9 cellular contexts compared by ENCODE assay signal in the genomic region with DNA sequence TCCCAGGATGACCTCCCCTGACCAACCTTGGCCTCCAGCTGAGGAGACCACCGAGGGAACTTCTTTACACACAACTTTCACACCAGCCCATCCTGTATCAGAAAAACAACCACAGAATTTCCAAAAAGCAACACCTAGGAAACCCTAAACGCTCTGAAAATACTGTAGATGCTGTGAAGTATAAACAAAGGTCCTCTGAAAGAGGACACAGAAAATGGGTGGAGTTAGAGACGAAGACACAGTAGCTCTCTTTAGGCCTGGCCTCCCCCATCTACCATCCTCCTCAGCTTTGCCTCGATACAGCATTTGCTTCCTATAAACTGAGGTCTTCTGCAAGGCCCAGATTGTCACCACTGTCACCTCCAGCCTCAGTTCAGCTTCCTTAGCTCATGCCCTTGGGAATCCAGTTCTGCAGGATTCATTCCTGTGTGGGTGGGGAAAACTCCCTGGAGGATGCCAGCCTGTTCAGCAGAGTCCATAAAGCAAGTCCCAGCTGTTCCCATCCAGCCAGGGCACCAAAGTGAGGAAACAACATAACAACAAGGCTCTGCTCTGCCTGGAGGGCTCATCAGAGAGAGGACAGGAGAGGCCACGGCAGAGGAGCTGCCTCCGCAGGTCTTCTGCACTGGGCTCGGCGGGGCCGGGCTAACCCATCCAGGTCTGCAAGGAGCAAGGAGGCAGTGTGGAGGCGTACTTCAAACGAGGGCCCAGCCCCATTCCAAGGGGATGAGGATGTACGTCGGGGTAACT. TPM values are rescaled to one million over a fixed set of nuclear protein-coding genes. Genes with fewer than 3 reads are reported as not detected.
DNase-seq lines count a peak whose midpoint lies in the region; ATAC-seq and TF ChIP-seq lines count a peak whose summit lies in the region.
"Had no signal": no experiment of that assay in that cellular context is flagged by ENCODE, and none has a peak within 500 bp of the region (broad histone marks: within the 10 kb centered on the region; RNA-seq: fewer than 3 reads in every experiment).

No MANE protein-coding gene starts in this region.

- H3K4me3 ChIP-seq in mucosa of stomach (ENCODE audit: low read length): no peak overlapping the region

- no peaks in the 10 kb centered on the region for H3K9me3 ChIP-seq in mucosa of stomach (ENCODE audit: control insufficient read depth, low read length)

- TF ChIP-seq CTCF in brain (conservative IDR thresholded peaks at IDR 0.05) (no peak), type B pancreatic cell (conservative IDR thresholded peaks at IDR 0.05) (no peak)

- no peak overlapping the region for H3K4me3 Mint-ChIP-seq in activated T-cell treated with anti-CD3 and anti-CD28 coated beads, Interleukin-2, amount 50 U/mL, for 72 hours
- H3K4me3 Mint-ChIP-seq in brain (no peak overlapping the region), type B pancreatic cell (peak overlapping the region; percentile 46)

- no peaks in the 10 kb centered on the region for H3K36me3 ChIP-seq in mucosa of stomach (ENCODE audit: control insufficient read depth, insufficient read depth, low read length)

- peak overlapping the region; percentile 30 for H3K9ac ChIP-seq in mucosa of stomach (ENCODE audit: low read length)

- DNase-seq in activated T-cell treated with anti-CD3 and anti-CD28 coated beads, Interleukin-2, amount 50 U/mL, for 72 hours: no peak
- no peak for DNase-seq in activated T-cell treated with anti-CD3 and anti-CD28 coated beads, Interleukin-2, amount 50 U/mL, for 1 hour
- DNase-seq in type B pancreatic cell (ENCODE audit: extremely low spot score, unreplicated experiment) (no peak), AG20443 (ENCODE audit: low spot score) (no peak), G401 (ENCODE audit: low spot score) (no peak), putamen (ENCODE audit: low spot score) (no peak)
- DNase-seq: mesendoderm had no signal

- in situ Hi-C loops in G401 (cut with HindIII; ENCODE audit: low sequenced_read_pairs): no loop called here

- peaks cover 51% of the 10 kb centered on the region for H3K4me1 Mint-ChIP-seq in activated T-cell treated with anti-CD3 and anti-CD28 coated beads, Interleukin-2, amount 50 U/mL, for 72 hours (ENCODE audit: low read depth)
- H3K4me1 Mint-ChIP-seq in brain: peaks cover 91% of the 10 kb centered on the region
- peaks cover 71% of the 10 kb centered on the region for H3K4me1 Mint-ChIP-seq in type B pancreatic cell (ENCODE audit: unreplicated experiment)

- no peaks in the 10 kb centered on the region for H3K27me3 Mint-ChIP-seq in activated T-cell treated with anti-CD3 and anti-CD28 coated beads, Interleukin-2, amount 50 U/mL, for 72 hours (ENCODE audit: low read depth)
- H3K27me3 Mint-ChIP-seq in brain: no peaks in the 10 kb centered on the region
- no peaks in the 10 kb centered on the region for H3K27me3 Mint-ChIP-seq in type B pancreatic cell

- no peaks in the 10 kb centered on the region for H3K27me3 ChIP-seq in mucosa of stomach (ENCODE audit: control insufficient read depth, insufficient read depth, low read length)

- H3K36me3 Mint-ChIP-seq in activated T-cell treated with anti-CD3 and anti-CD28 coated beads, Interleukin-2, amount 50 U/mL, for 72 hours (ENCODE audit: insufficient read depth in 2 of 2): peaks cover under 1 to 1% of the 10 kb centered on the region in 2 donors
- H3K36me3 Mint-ChIP-seq in brain (peaks cover 39% of the 10 kb centered on the region), type B pancreatic cell (peaks cover 13% of the 10 kb centered on the region)

- H3K9me3 Mint-ChIP-seq in activated T-cell treated with anti-CD3 and anti-CD28 coated beads, Interleukin-2, amount 50 U/mL, for 72 hours: no peaks in the 10 kb centered on the region
- H3K9me3 Mint-ChIP-seq in brain: no peaks in the 10 kb centered on the region
- H3K9me3 Mint-ChIP-seq in type B pancreatic cell: no peaks in the 10 kb centered on the region

- peak overlapping the region; percentile 14 for H3K27ac Mint-ChIP-seq in activated T-cell treated with anti-CD3 and anti-CD28 coated beads, Interleukin-2, amount 50 U/mL, for 72 hours
- peak overlapping the region; percentile 20 to 82 (median 58) for H3K27ac Mint-ChIP-seq in brain
- peak overlapping the region; percentile 65 for H3K27ac Mint-ChIP-seq in type B pancreatic cell

- no peak for ATAC-seq in activated T-cell treated with anti-CD3 and anti-CD28 coated beads, Interleukin-2, amount 50 U/mL, for 72 hours (replicated peaks in 1 of 2)

- peaks cover 63% of the 10 kb centered on the region for H3K4me1 ChIP-seq in mucosa of stomach (ENCODE audit: control insufficient read depth, insufficient read depth, low read length)

RNA-seq across cellular contexts. Expression of a gene that starts 15.0 kb away (rescaled TPM):
- 10 to 100 TPM; 43.1 to 54.5 TPM for total RNA-seq in activated T-cell treated with anti-CD3 and anti-CD28 coated beads, Interleukin-2, amount 50 U/mL, for 72 hours
- polyA plus RNA-seq in brain (ENCODE audit: insufficient read depth, low read depth, low replicate concordance): 15.6 TPM
- 55.1 and 77.5 TPM in 2 replicates for total RNA-seq in type B pancreatic cell (ENCODE audit: low replicate concordance)
- 22.1 and 23.6 TPM in 2 replicates for total RNA-seq in G401 (2014; rRNA removed; shearing (Covaris generic))

RNA-seq across cellular contexts. Expression of a gene that starts 36.6 kb away (rescaled TPM):
- 100 to 1,000 TPM; 147 to 153 TPM for total RNA-seq in activated T-cell treated with anti-CD3 and anti-CD28 coated beads, Interleukin-2, amount 50 U/mL, for 72 hours
- 2.1 TPM for polyA plus RNA-seq in brain (ENCODE audit: insufficient read depth, low read depth, low replicate concordance)
- total RNA-seq in type B pancreatic cell (ENCODE audit: low replicate concordance): 70.0 and 101 TPM in 2 replicates
- 6.1 and 7.7 TPM in 2 replicates for total RNA-seq in G401 (2014; rRNA removed; shearing (Covaris generic))

Comparison
In these comparisons a context has a peak if more than half of its experiments do, and no peak if none do; other contexts are left out.
1. H3K27ac Mint-ChIP-seq: peak in every context shown above with its lines; median percentile 65 in type B pancreatic cell; 58 in brain; 14 in activated T-cell treated with anti-CD3 and anti-CD28 coated beads, Interleukin-2, amount 50 U/mL, for 72 hours.